Comparison of ENCODE assay signal across 10 cellular contexts in genomic region chr1:221069178-221069903, GRCh38.
DNase-seq lines count a peak whose midpoint lies in the region; ATAC-seq and TF ChIP-seq lines count a peak whose summit lies in the region.
"Had no signal": no experiment of that assay in that cellular context is flagged by ENCODE, and none has a peak within 500 bp of the region (broad histone marks: within the 10 kb centered on the region; RNA-seq: fewer than 3 reads in every experiment).

No MANE protein-coding gene starts in this region.

- POLR2A ChIA-PET in WTC11 (lab: Charles Lee) = no interaction called here

- H3K27me3 Mint-ChIP-seq in activated T-helper 17 cell treated with anti-CD3 and anti-CD28 coated beads, Interleukin-2, amount 50 U/mL, for 72 hours = peaks cover 6% of the 10 kb centered on the region
- H3K27me3 Mint-ChIP-seq in WTC11 (ENCODE audit: low read depth) = no peaks in the 10 kb centered on the region

- no peaks in the 10 kb centered on the region for H3K9me3 Mint-ChIP-seq in activated T-helper 17 cell treated with anti-CD3 and anti-CD28 coated beads, Interleukin-2, amount 50 U/mL, for 72 hours
- peaks cover 15% of the 10 kb centered on the region for H3K9me3 Mint-ChIP-seq in WTC11

- H3K4me1 Mint-ChIP-seq in activated T-helper 17 cell treated with anti-CD3 and anti-CD28 coated beads, Interleukin-2, amount 50 U/mL, for 72 hours = no peaks in the 10 kb centered on the region
- no peaks in the 10 kb centered on the region for H3K4me1 Mint-ChIP-seq in WTC11

- H3K27ac Mint-ChIP-seq in activated T-helper 17 cell treated with anti-CD3 and anti-CD28 coated beads, Interleukin-2, amount 50 U/mL, for 72 hours = no peak overlapping the region
- H3K27ac Mint-ChIP-seq in WTC11 = no peak overlapping the region

- TF ChIP-seq CTCF in GM12864 (IDR thresholded peaks at IDR 0.05; ENCODE audit: low read depth, low read length, missing control alignments) (no peak), WTC11 (IDR thresholded peaks at IDR 0.05) (no peak), tibial artery (IDR thresholded peaks at IDR 0.05) (no peak)

- intact Hi-C loops in tibial artery (cut with DNase I; ENCODE audit: low total_unique reads) = no loop called here

- H3K4me1 ChIP-seq in tibial artery = peaks cover 0 to 6% (median 2%) of the 10 kb centered on the region in 4 donors

- no peaks in the 10 kb centered on the region for H3K36me3 ChIP-seq in tibial artery

- DNase-seq in GM12864 (ENCODE audit: low read depth) = peak; percentile 62
- DNase-seq in WTC11 (ENCODE audit: low spot score) = no peak
- no peak for DNase-seq in tibial artery
- DNase-seq in NCI-H1092 treated with DMSO at 0.1 percent for 48 hours (lab: John Stamatoyannopoulos, UW) = no peak
- no peak for DNase-seq in DMS153 (lab: John Stamatoyannopoulos, UW)
- DNase-seq: DND-41, NCI-H1436 had no signal

- ATAC-seq in GM21367 (IDR thresholded peaks at IDR 0.05; ENCODE audit: unreplicated experiment) = peak; percentile 89
- peak; percentile 83 for ATAC-seq in HG03378 (IDR thresholded peaks at IDR 0.05; ENCODE audit: unreplicated experiment)
- peak; percentile 46 for ATAC-seq in activated T-helper 17 cell treated with anti-CD3 and anti-CD28 coated beads, Interleukin-2, amount 50 U/mL, for 72 hours (replicated peaks)
- ATAC-seq in WTC11 = no peak

- no peaks in the 10 kb centered on the region for H3K9me3 ChIP-seq in tibial artery

- CTCF ChIA-PET in WTC11 (lab: Charles Lee) = no interaction called here

- H3K4me3 ChIP-seq in GM12864 (ENCODE audit: low read depth, low read length) = no peak overlapping the region
- H3K4me3 ChIP-seq in tibial artery = no peak overlapping the region

- H3K4me3 Mint-ChIP-seq in activated T-helper 17 cell treated with anti-CD3 and anti-CD28 coated beads, Interleukin-2, amount 50 U/mL, for 72 hours = no peak overlapping the region
- no peak overlapping the region for H3K4me3 Mint-ChIP-seq in WTC11

- H3K27me3 ChIP-seq in tibial artery = no peaks in the 10 kb centered on the region

- no peak overlapping the region for H3K27ac ChIP-seq in tibial artery

- no peaks in the 10 kb centered on the region for H3K36me3 Mint-ChIP-seq in activated T-helper 17 cell treated with anti-CD3 and anti-CD28 coated beads, Interleukin-2, amount 50 U/mL, for 72 hours (ENCODE audit: low read depth)
- H3K36me3 Mint-ChIP-seq in WTC11 = peaks cover 3% of the 10 kb centered on the region; the same call in 1 of the 2 replicates

TF ChIP-seq in WTC11, 78 proteins besides CTCF, POLR2A, EP300 and RAD21:
- TF ChIP-seq NFE2L1 (CRISPR knock-in tag; IDR thresholded peaks at IDR 0.05) (no peak), GTF2I (CRISPR knock-in tag; conservative IDR thresholded peaks at IDR 0.05) (no peak), ZBTB43 (CRISPR knock-in tag; IDR thresholded peaks at IDR 0.05) (no peak), ZNF423 (CRISPR knock-in tag; IDR thresholded peaks at IDR 0.05) (no peak)
- TF ChIP-seq, protein P1, sequence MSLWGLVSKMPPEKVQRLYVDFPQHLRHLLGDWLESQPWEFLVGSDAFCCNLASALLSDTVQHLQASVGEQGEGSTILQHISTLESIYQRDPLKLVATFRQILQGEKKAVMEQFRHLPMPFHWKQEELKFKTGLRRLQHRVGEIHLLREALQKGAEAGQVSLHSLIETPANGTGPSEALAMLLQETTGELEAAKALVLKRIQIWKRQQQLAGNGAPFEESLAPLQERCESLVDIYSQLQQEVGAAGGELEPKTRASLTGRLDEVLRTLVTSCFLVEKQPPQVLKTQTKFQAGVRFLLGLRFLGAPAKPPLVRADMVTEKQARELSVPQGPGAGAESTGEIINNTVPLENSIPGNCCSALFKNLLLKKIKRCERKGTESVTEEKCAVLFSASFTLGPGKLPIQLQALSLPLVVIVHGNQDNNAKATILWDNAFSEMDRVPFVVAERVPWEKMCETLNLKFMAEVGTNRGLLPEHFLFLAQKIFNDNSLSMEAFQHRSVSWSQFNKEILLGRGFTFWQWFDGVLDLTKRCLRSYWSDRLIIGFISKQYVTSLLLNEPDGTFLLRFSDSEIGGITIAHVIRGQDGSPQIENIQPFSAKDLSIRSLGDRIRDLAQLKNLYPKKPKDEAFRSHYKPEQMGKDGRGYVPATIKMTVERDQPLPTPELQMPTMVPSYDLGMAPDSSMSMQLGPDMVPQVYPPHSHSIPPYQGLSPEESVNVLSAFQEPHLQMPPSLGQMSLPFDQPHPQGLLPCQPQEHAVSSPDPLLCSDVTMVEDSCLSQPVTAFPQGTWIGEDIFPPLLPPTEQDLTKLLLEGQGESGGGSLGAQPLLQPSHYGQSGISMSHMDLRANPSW (CRISPR knock-in tag; conservative IDR thresholded peaks at IDR 0.05; ENCODE audit: low read depth) = no peak
- TF ChIP-seq, protein P2, sequence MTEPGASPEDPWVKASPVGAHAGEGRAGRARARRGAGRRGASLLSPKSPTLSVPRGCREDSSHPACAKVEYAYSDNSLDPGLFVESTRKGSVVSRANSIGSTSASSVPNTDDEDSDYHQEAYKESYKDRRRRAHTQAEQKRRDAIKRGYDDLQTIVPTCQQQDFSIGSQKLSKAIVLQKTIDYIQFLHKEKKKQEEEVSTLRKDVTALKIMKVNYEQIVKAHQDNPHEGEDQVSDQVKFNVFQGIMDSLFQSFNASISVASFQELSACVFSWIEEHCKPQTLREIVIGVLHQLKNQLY (CRISPR knock-in tag; IDR thresholded peaks at IDR 0.05) = no peak
TF ChIP-seq in WTC11: peak in this region for 0.
